Comparison of ENCODE assay signal across 29 cellular contexts in genomic region chr15:89905846-89906378, GRCh38. TPM values are rescaled to one million over a fixed set of nuclear protein-coding genes. Genes with fewer than 3 reads are reported as not detected.
"Had no signal": no experiment of that assay in that cellular context is flagged by ENCODE, and none has a peak within 500 bp of the region (broad histone marks: within the 10 kb centered on the region; RNA-seq: fewer than 3 reads in every experiment).

No MANE protein-coding gene starts in this region.

- H3K4me3 ChIP-seq: breast epithelium, dorsolateral prefrontal cortex, gastroesophageal sphincter, hepatocyte, right lobe of liver, suprapubic skin, tibial artery had no signal

- DNase-seq: activated CD4-positive, alpha-beta T cell treated with anti-CD3 and anti-CD28 coated beads for 48 hours; activated CD4-positive, alpha-beta T cell treated with anti-CD3 and anti-CD28 coated beads, Interleukin-2, amount 50 U/mL, for 48 hours; activated CD8-positive, alpha-beta memory T cell treated with anti-CD3 and anti-CD28 coated beads, Interleukin-2, amount 50 U/mL, for 4 hours; activated T-cell treated with anti-CD3 and anti-CD28 coated beads, Interleukin-2, amount 50 U/mL, for 24 hours; effector memory CD4-positive, alpha-beta T cell; left cardiac atrium; midbrain; naive thymus-derived CD4-positive, alpha-beta T cell; occipital lobe; right lobe of liver; stimulated activated CD4-positive, alpha-beta T cell treated with anti-CD3 and anti-CD28 coated beads, Interleukin-2, amount 100 ng/mL, for 48 hours; tibial artery had no signal

- H3K27ac Mint-ChIP-seq: activated T-cell treated with anti-CD3 and anti-CD28 coated beads, Interleukin-2, amount 50 U/mL, for 24 hours; activated T-helper 2 cell treated with anti-CD3 and anti-CD28 coated beads, Interferon-gamma antibody, Interleukin-2, Interleukin-4, amounts not matched to agents 10 μg/mL and 5 μg/mL and 100 μg/mL, durations not matched to agents 14 hours and 24 hours and 36 hours; memory B cell; naive thymus-derived CD4-positive, alpha-beta T cell; stimulated activated memory B cell treated with anti-CD40 and anti-IgM and Interleukin-4, amounts not matched to agents 10 μg/mL and 1 μg/mL and 100 μg/mL, for 72 hours had no signal

- H3K27me3 ChIP-seq: breast epithelium, dorsolateral prefrontal cortex, gastroesophageal sphincter, hepatocyte, right lobe of liver, suprapubic skin, tibial artery had no signal

- H3K4me3 Mint-ChIP-seq: activated T-cell treated with anti-CD3 and anti-CD28 coated beads, Interleukin-2, amount 50 U/mL, for 24 hours; memory B cell; naive thymus-derived CD4-positive, alpha-beta T cell; stimulated activated memory B cell treated with anti-CD40 and anti-IgM and Interleukin-4, amounts not matched to agents 10 μg/mL and 1 μg/mL and 100 μg/mL, for 72 hours had no signal

- H3K36me3 Mint-ChIP-seq: activated naive CD4-positive, alpha-beta T cell treated with anti-CD3 and anti-CD28 coated beads, Interleukin-2, amount 50 U/mL, for 72 hours; memory B cell; naive thymus-derived CD4-positive, alpha-beta T cell; stimulated activated memory B cell treated with anti-CD40 and anti-IgM and Interleukin-4, amounts not matched to agents 10 μg/mL and 1 μg/mL and 100 μg/mL, for 72 hours had no signal

- H3K4me1 ChIP-seq: breast epithelium, suprapubic skin had no signal

- H3K36me3 ChIP-seq: breast epithelium, right lobe of liver had no signal

- ATAC-seq: activated CD4-positive, CD25-positive, alpha-beta regulatory T cell treated with anti-CD3 and anti-CD28 coated beads, Interleukin-2, amount 50 U/mL, for 24 hours; activated naive CD4-positive, alpha-beta T cell treated with anti-CD3 and anti-CD28 coated beads, Interleukin-2, amount 50 U/mL, for 72 hours; gastroesophageal sphincter; left cardiac atrium; naive thymus-derived CD4-positive, alpha-beta T cell; right lobe of liver; stimulated activated memory B cell treated with anti-CD40 and anti-IgM and Interleukin-4, amounts not matched to agents 10 μg/mL and 1 μg/mL and 100 μg/mL, for 72 hours had no signal

- H3K9me3 Mint-ChIP-seq: activated naive CD4-positive, alpha-beta T cell treated with anti-CD3 and anti-CD28 coated beads, Interleukin-2, amount 50 U/mL, for 72 hours; activated T-cell treated with anti-CD3 and anti-CD28 coated beads, Interleukin-2, amount 50 U/mL, for 24 hours; activated T-helper 2 cell treated with anti-CD3 and anti-CD28 coated beads, Interferon-gamma antibody, Interleukin-2, Interleukin-4, amounts not matched to agents 10 μg/mL and 5 μg/mL and 100 μg/mL, durations not matched to agents 14 hours and 24 hours and 36 hours; memory B cell; naive thymus-derived CD4-positive, alpha-beta T cell; stimulated activated memory B cell treated with anti-CD40 and anti-IgM and Interleukin-4, amounts not matched to agents 10 μg/mL and 1 μg/mL and 100 μg/mL, for 72 hours had no signal

- H3K4me1 Mint-ChIP-seq: memory B cell; stimulated activated memory B cell treated with anti-CD40 and anti-IgM and Interleukin-4, amounts not matched to agents 10 μg/mL and 1 μg/mL and 100 μg/mL, for 72 hours had no signal

- H3K27ac ChIP-seq: breast epithelium, dorsolateral prefrontal cortex, gastroesophageal sphincter, hepatocyte, right lobe of liver, suprapubic skin, tibial artery, VCaP had no signal

- FAIRE-seq: colon, endothelial cell of umbilical vein, keratinocyte, TTC549 had no signal

- H3K9me3 ChIP-seq: breast epithelium, gastroesophageal sphincter, right lobe of liver, suprapubic skin, tibial artery had no signal

RNA-seq across cellular contexts. Expression of gene ARPIN, which starts 6.8 kb away (rescaled TPM):
- total RNA-seq: activated CD8-positive, alpha-beta memory T cell treated with anti-CD3 and anti-CD28 coated beads for 36 hours; activated naive CD4-positive, alpha-beta T cell treated with anti-CD3 and anti-CD28 coated beads, Interleukin-2, amount 50 U/mL, for 72 hours; activated T-helper 2 cell treated with anti-CD3 and anti-CD28 coated beads, Interferon-gamma antibody, Interleukin-2, Interleukin-4, amounts not matched to agents 10 μg/mL and 5 μg/mL and 100 μg/mL, durations not matched to agents 14 hours and 24 hours and 36 hours; T-helper 1 cell treated with Interleukin-12 subunit alpha and Interleukin-12 subunit beta and Interleukin-4 antibody, amounts not matched to agents 30 ng/mL and 1 ng/mL, for 36 hours had no signal
